ENCODE assay signal across 2 cellular contexts in genomic region chr10:43055991-43056567, GRCh38.
TF ChIP-seq lines count a peak whose summit lies in the region.

No MANE protein-coding gene starts in this region.

TF ChIP-seq in HepG2, 621 proteins besides CTCF, POLR2A, EP300 and RAD21:
- TF ChIP-seq FOXC1 (CRISPR knock-in tag; IDR thresholded peaks at IDR 0.05; ENCODE audit: borderline replicate concordance) (no peak), NFRKB (IDR thresholded peaks at IDR 0.05) (no peak), ZFP41 (CRISPR knock-in tag; IDR thresholded peaks at IDR 0.05; ENCODE audit: borderline replicate concordance) (no peak), ZNF383 (CRISPR knock-in tag; IDR thresholded peaks at IDR 0.05; ENCODE audit: borderline replicate concordance) (no peak), TOPORS (CRISPR knock-in tag; IDR thresholded peaks at IDR 0.05) (no peak), ZNF530 (CRISPR knock-in tag; IDR thresholded peaks at IDR 0.05; ENCODE audit: low read depth) (no peak), ZNF260 (CRISPR knock-in tag; IDR thresholded peaks at IDR 0.05; ENCODE audit: borderline replicate concordance, low read depth) (no peak), FOXP4 (CRISPR knock-in tag; IDR thresholded peaks at IDR 0.05) (no peak)
TF ChIP-seq in HepG2: peak in this region for 0.

TF ChIP-seq in WTC11, 78 proteins besides CTCF, POLR2A, EP300 and RAD21:
- no peak for TF ChIP-seq SOX15 (CRISPR knock-in tag; IDR thresholded peaks at IDR 0.05)
- TF ChIP-seq FOXK1 (CRISPR knock-in tag; IDR thresholded peaks at IDR 0.05), result no peak
- no peak for TF ChIP-seq MXD4 (CRISPR knock-in tag; IDR thresholded peaks at IDR 0.05; ENCODE audit: borderline replicate concordance)
- TF ChIP-seq FOXP4 (CRISPR knock-in tag; IDR thresholded peaks at IDR 0.05), result no peak
- TF ChIP-seq TEAD4 (CRISPR knock-in tag; IDR thresholded peaks at IDR 0.05), result no peak
- TF ChIP-seq CBFB (CRISPR knock-in tag; IDR thresholded peaks at IDR 0.05; ENCODE audit: low read depth), result no peak
- TF ChIP-seq E2F1 (CRISPR knock-in tag; IDR thresholded peaks at IDR 0.05), result no peak
- no peak for TF ChIP-seq ZSCAN18 (CRISPR knock-in tag; IDR thresholded peaks at IDR 0.05)
- no peak for TF ChIP-seq AFF4 (CRISPR knock-in tag; IDR thresholded peaks at IDR 0.05; ENCODE audit: borderline replicate concordance)
- TF ChIP-seq CREM (CRISPR knock-in tag; IDR thresholded peaks at IDR 0.05), result no peak
- TF ChIP-seq PRRX2 (CRISPR knock-in tag; IDR thresholded peaks at IDR 0.05), result no peak
- TF ChIP-seq NFYB (CRISPR knock-in tag; conservative IDR thresholded peaks at IDR 0.05; ENCODE audit: low read depth), result no peak
